15 cellular contexts compared by ENCODE assay signal in genomic region chr1:181077576-181078242, GRCh38. TPM values are rescaled to one million over a fixed set of nuclear protein-coding genes. Genes with fewer than 3 reads are reported as not detected.
DNase-seq lines count a peak whose midpoint lies in the region; ATAC-seq and TF ChIP-seq lines count a peak whose summit lies in the region.
"Had no signal": no experiment of that assay in that cellular context is flagged by ENCODE, and none has a peak within 500 bp of the region (broad histone marks: within the 10 kb centered on the region; RNA-seq: fewer than 3 reads in every experiment).

No MANE protein-coding gene starts in this region.

- H3K36me3 Mint-ChIP-seq in endothelial cell (ENCODE audit: low read depth, unreplicated experiment) (peaks cover 4% of the 10 kb centered on the region), osteocyte (ENCODE audit: unreplicated experiment) (no peaks in the 10 kb centered on the region)
- no peaks in the 10 kb centered on the region for H3K36me3 Mint-ChIP-seq in CD4-positive, alpha-beta memory T cell
- H3K36me3 Mint-ChIP-seq: activated naive CD8-positive, alpha-beta T cell treated with anti-CD3 and anti-CD28 coated beads, Interleukin-2, amount 10 ng/mL, durations not matched to agents 7 days and 5 days had no signal

- no peaks in the 10 kb centered on the region for H3K36me3 ChIP-seq in PC-3 (ENCODE audit: low read depth, low read length)
- no peaks in the 10 kb centered on the region for H3K36me3 ChIP-seq in CD4-positive, alpha-beta memory T cell (ENCODE audit: insufficient read depth, low read length)

- H3K4me3 Mint-ChIP-seq in endothelial cell (ENCODE audit: unreplicated experiment), result no peak overlapping the region
- no peak overlapping the region for H3K4me3 Mint-ChIP-seq in osteocyte (ENCODE audit: unreplicated experiment)
- H3K4me3 Mint-ChIP-seq in CD4-positive, alpha-beta memory T cell, result no peak overlapping the region
- H3K4me3 Mint-ChIP-seq: activated naive CD8-positive, alpha-beta T cell treated with anti-CD3 and anti-CD28 coated beads, Interleukin-2, amount 10 ng/mL, durations not matched to agents 7 days and 5 days; T-helper 1 cell treated with Interleukin-12 subunit alpha and Interleukin-12 subunit beta and Interleukin-4 antibody, amounts not matched to agents 30 μg/mL and 1 μg/mL, for 36 hours had no signal

- H3K27ac Mint-ChIP-seq in endothelial cell (ENCODE audit: unreplicated experiment) (peak overlapping the region; percentile 42), osteocyte (ENCODE audit: unreplicated experiment) (peak overlapping the region; percentile 43)
- H3K27ac Mint-ChIP-seq in CD4-positive, alpha-beta memory T cell, result no peak overlapping the region
- H3K27ac Mint-ChIP-seq: activated naive CD8-positive, alpha-beta T cell treated with anti-CD3 and anti-CD28 coated beads, Interleukin-2, amount 10 ng/mL, durations not matched to agents 7 days and 5 days; T-helper 1 cell treated with Interleukin-12 subunit alpha and Interleukin-12 subunit beta and Interleukin-4 antibody, amounts not matched to agents 30 μg/mL and 1 μg/mL, for 36 hours had no signal

- TF ChIP-seq CTCF in PC-3 (conservative IDR thresholded peaks at IDR 0.05; ENCODE audit: low read depth, low read length), result no peak
- TF ChIP-seq CTCF in endothelial cell (IDR thresholded peaks at IDR 0.05; ENCODE audit: unreplicated experiment), result no peak
- no peak for TF ChIP-seq CTCF in osteocyte (IDR thresholded peaks at IDR 0.05)

- H3K9me2 ChIP-seq in PC-3 (replicated peaks; ENCODE audit: low read length), result no peaks in the 10 kb centered on the region

- H3K27ac ChIP-seq in PC-3 (ENCODE audit: low read length), result peak overlapping the region; percentile 65
- no peak overlapping the region for H3K27ac ChIP-seq in CD4-positive, alpha-beta memory T cell (ENCODE audit: low read depth, low read length)
- H3K27ac ChIP-seq: HL-60 had no signal

- DNase-seq in HCEC 1CT, result peak; percentile 71
- DNase-seq in PC-3, result peak; percentile 77
- DNase-seq in endothelial cell (ENCODE audit: low spot score), result no peak
- no peak for DNase-seq in osteocyte (ENCODE audit: extremely low spot score, unreplicated experiment)
- DNase-seq in CD4-positive, alpha-beta memory T cell, result no peak
- DNase-seq in NCI-H1694 (lab: John Stamatoyannopoulos, UW), result no peak
- DNase-seq in activated T-cell treated with anti-CD3 and anti-CD28 coated beads, Interleukin-2, amount 50 U/mL, for 1 hour, result no peak
- DNase-seq: activated CD8-positive, alpha-beta memory T cell treated with anti-CD3 and anti-CD28 coated beads for 24 hours; activated naive CD8-positive, alpha-beta T cell treated with anti-CD3 and anti-CD28 coated beads, Interleukin-2, amount 10 ng/mL, durations not matched to agents 7 days and 5 days; effector CD8-positive, alpha-beta T cell; hypothalamus; retina had no signal

- POLR2A ChIA-PET in PC-3 (lab: Charles Lee; ENCODE audit: unreplicated experiment), result interaction anchor here (1.1 kb wide), 1 partner anchor 56 kb away, joined by 6 read pairs; no protein-coding TSS in a partner anchor
- POLR2A ChIA-PET in CD4-positive, alpha-beta memory T cell (lab: Charles Lee; ENCODE audit: partially characterized antibody), result no interaction called here

- intact Hi-C loops in PC-3 (cut with micrococcal nuclease), result loop anchor here (5.0 kb wide), 2 partner anchors 35 to 195 kb away; no protein-coding TSS in a partner anchor
- intact Hi-C loops in CD4-positive, alpha-beta memory T cell (cut with micrococcal nuclease), result no loop called here

- peaks cover 47% of the 10 kb centered on the region for H3K4me1 ChIP-seq in PC-3 (ENCODE audit: insufficient read depth, low read length)
- H3K4me1 ChIP-seq in CD4-positive, alpha-beta memory T cell (ENCODE audit: insufficient read depth, low read length), result no peaks in the 10 kb centered on the region

- peak overlapping the region; percentile 16; the same call in 1 of the 2 replicates for H3K9ac ChIP-seq in PC-3 (ENCODE audit: low read length)

- CTCF ChIA-PET in PC-3 (lab: Charles Lee), result no interaction called here
- CTCF ChIA-PET in CD4-positive, alpha-beta memory T cell (lab: Charles Lee; ENCODE audit: partially characterized antibody), result interaction anchor here (6.6 kb wide), 1 partner anchor 65 kb away, joined by 54 read pairs; no protein-coding TSS in a partner anchor

- H3K9me3 ChIP-seq in PC-3 (ENCODE audit: low read length), result no peaks in the 10 kb centered on the region
- H3K9me3 ChIP-seq in CD4-positive, alpha-beta memory T cell (ENCODE audit: control insufficient read depth in 1 of 2, low read length in 2 of 2), result no peaks in the 10 kb centered on the region

- ATAC-seq in PC-3 (peak; percentile 49), GM18520 (IDR thresholded peaks at IDR 0.05; ENCODE audit: unreplicated experiment) (no peak)

- H3K4me2 ChIP-seq in PC-3 (ENCODE audit: low read length), result peak overlapping the region; percentile 76

- no peaks in the 10 kb centered on the region for H3K79me2 ChIP-seq in PC-3 (ENCODE audit: low read length)

- no peaks in the 10 kb centered on the region for H3F3A ChIP-seq in PC-3 (ENCODE audit: low read length, unreplicated experiment)

- H3K4me3 ChIP-seq in PC-3 (ENCODE audit: low read length), result peak overlapping the region; percentile 41; the same call in 1 of the 2 replicates
- H3K4me3 ChIP-seq in CD4-positive, alpha-beta memory T cell (ENCODE audit: low read length in 2 of 2), result no peak overlapping the region

- H3K4me1 Mint-ChIP-seq in endothelial cell (ENCODE audit: unreplicated experiment), result peaks cover 22% of the 10 kb centered on the region
- peaks cover 21% of the 10 kb centered on the region for H3K4me1 Mint-ChIP-seq in osteocyte (ENCODE audit: unreplicated experiment)
- no peaks in the 10 kb centered on the region for H3K4me1 Mint-ChIP-seq in CD4-positive, alpha-beta memory T cell

- no peaks in the 10 kb centered on the region for H3K9me3 Mint-ChIP-seq in endothelial cell (ENCODE audit: unreplicated experiment)
- H3K9me3 Mint-ChIP-seq in osteocyte (ENCODE audit: unreplicated experiment), result no peaks in the 10 kb centered on the region
- H3K9me3 Mint-ChIP-seq in CD4-positive, alpha-beta memory T cell, result no peaks in the 10 kb centered on the region

- BruUV-seq in PC-3 (replicated peaks; lab: Mats Ljungman, UMichigan), result TSS peak; percentile 90

- H3K27me3 ChIP-seq in PC-3 (ENCODE audit: low read length), result no peaks in the 10 kb centered on the region
- no peaks in the 10 kb centered on the region for H3K27me3 ChIP-seq in CD4-positive, alpha-beta memory T cell (ENCODE audit: insufficient read depth, low read length)

- no peaks in the 10 kb centered on the region for H4K20me1 ChIP-seq in PC-3 (ENCODE audit: low read length)

- peak overlapping the region; percentile 82 for H2AFZ ChIP-seq in PC-3 (ENCODE audit: low read length)

- peaks cover 4% of the 10 kb centered on the region for H3K27me3 Mint-ChIP-seq in endothelial cell (ENCODE audit: unreplicated experiment)
- no peaks in the 10 kb centered on the region for H3K27me3 Mint-ChIP-seq in osteocyte (ENCODE audit: unreplicated experiment)
- H3K27me3 Mint-ChIP-seq in CD4-positive, alpha-beta memory T cell, result peaks cover 10 to 13% of the 10 kb centered on the region in 2 donors

RNA-seq across cellular contexts. Expression of gene IER5, which starts 10.8 kb away (rescaled TPM):
- total RNA-seq in PC-3 (2014; rRNA removed), result 100 and 126 TPM in 2 replicates
- total RNA-seq in endothelial cell (ENCODE audit: unreplicated experiment), result 18.0 TPM
- total RNA-seq in osteocyte, result 29.8 and 32.2 TPM in 2 replicates
- 10 to 100 TPM; 28.0 to 29.3 TPM for total RNA-seq in CD4-positive, alpha-beta memory T cell
- polyA plus RNA-seq in CD4-positive, alpha-beta memory T cell, result 10 to 100 TPM; 11.0 to 18.9 TPM

RNA-seq across cellular contexts. Expression of gene MR1, which starts 43.9 kb away (rescaled TPM):
- 3.4 and 4.4 TPM in 2 replicates for total RNA-seq in PC-3 (2014; rRNA removed)
- 0.67 TPM for total RNA-seq in endothelial cell (ENCODE audit: unreplicated experiment)
- 3.7 and 4.3 TPM in 2 replicates for total RNA-seq in osteocyte
- total RNA-seq in CD4-positive, alpha-beta memory T cell, result 10 to 100 TPM; 31.8 to 33.2 TPM
- 10 to 100 TPM; 31.5 to 38.6 TPM for polyA plus RNA-seq in CD4-positive, alpha-beta memory T cell

RNA-seq across cellular contexts. Expression of gene STX6, which starts 55.0 kb away (rescaled TPM):
- 21.0 and 24.8 TPM in 2 replicates for total RNA-seq in PC-3 (2014; rRNA removed)
- total RNA-seq in endothelial cell (ENCODE audit: unreplicated experiment), result 60.2 TPM
- 25.6 and 25.8 TPM in 2 replicates for total RNA-seq in osteocyte
- total RNA-seq in CD4-positive, alpha-beta memory T cell, result 10 to 100 TPM; 21.3 to 21.7 TPM
- polyA plus RNA-seq in CD4-positive, alpha-beta memory T cell, result 10 to 100 TPM in 1 of 2 donors, 1 to 10 TPM in 1; 7.8 to 11.5 TPM

Comparison
In these comparisons a context has a peak if more than half of its experiments do, and no peak if none do; other contexts are left out.
1. DNase-seq: peak in HCEC 1CT (single experiment) and PC-3 (single experiment); none in endothelial cell (single experiment), osteocyte (single experiment), CD4-positive, alpha-beta memory T cell (0 of 5), NCI-H1694 (single experiment) and activated T-cell treated with anti-CD3 and anti-CD28 coated beads, Interleukin-2, amount 50 U/mL, for 1 hour (single experiment).
2. H3K27ac Mint-ChIP-seq: peak in endothelial cell (single experiment) and osteocyte (single experiment); none in CD4-positive, alpha-beta memory T cell (0 of 7).